13 cellular contexts compared by ENCODE assay signal in genomic region chr20:62728028-62728780, GRCh38. TPM values are rescaled to one million over a fixed set of nuclear protein-coding genes. Genes with fewer than 3 reads are reported as not detected.
DNase-seq lines count a peak whose midpoint lies in the region; ATAC-seq and TF ChIP-seq lines count a peak whose summit lies in the region.
"Had no signal": no experiment of that assay in that cellular context is flagged by ENCODE, and none has a peak within 500 bp of the region (broad histone marks: within the 10 kb centered on the region; RNA-seq: fewer than 3 reads in every experiment).

No MANE protein-coding gene starts in this region.

- peaks cover 6% of the 10 kb centered on the region for H3K4me1 Mint-ChIP-seq in activated naive CD8-positive, alpha-beta T cell (ENCODE audit: low read depth)
- H3K4me1 Mint-ChIP-seq in activated naive CD8-positive, alpha-beta T cell treated with anti-CD3 and anti-CD28 coated beads for 36 hours = peaks cover 7% of the 10 kb centered on the region

- H3K36me3 Mint-ChIP-seq in activated naive CD8-positive, alpha-beta T cell = no peaks in the 10 kb centered on the region
- H3K36me3 Mint-ChIP-seq in activated naive CD8-positive, alpha-beta T cell treated with anti-CD3 and anti-CD28 coated beads for 36 hours = no peaks in the 10 kb centered on the region

- H3K27me3 ChIP-seq in upper lobe of right lung = peaks cover 23% of the 10 kb centered on the region

- H3K4me1 ChIP-seq in upper lobe of right lung = peaks cover 6% of the 10 kb centered on the region
- H3K4me1 ChIP-seq: psoas muscle had no signal

- no peaks in the 10 kb centered on the region for H3K9me3 ChIP-seq in upper lobe of right lung
- H3K9me3 ChIP-seq: psoas muscle, thoracic aorta had no signal

- no peak for DNase-seq in activated naive CD8-positive, alpha-beta T cell treated with anti-CD3 and anti-CD28 coated beads for 36 hours
- DNase-seq in SIG-M5 (lab: John Stamatoyannopoulos, UW) = peak; percentile 77
- peak; percentile 17 for DNase-seq in left cardiac atrium
- no peak for DNase-seq in upper lobe of right lung
- no peak for DNase-seq in NCI-H2107 treated with DMSO at 0.1 percent for 48 hours (lab: John Stamatoyannopoulos, UW; ENCODE audit: unreplicated experiment)
- no peak for DNase-seq in mucosa of gallbladder (ENCODE audit: low spot score)
- DNase-seq: activated CD4-positive, CD25-positive, alpha-beta regulatory T cell; NCI-H1930 had no signal

- H3K27ac Mint-ChIP-seq in activated naive CD8-positive, alpha-beta T cell = no peak overlapping the region
- H3K27ac Mint-ChIP-seq in activated naive CD8-positive, alpha-beta T cell treated with anti-CD3 and anti-CD28 coated beads for 36 hours = no peak overlapping the region

- no peak overlapping the region for H3K27ac ChIP-seq in upper lobe of right lung
- H3K27ac ChIP-seq: psoas muscle, thoracic aorta had no signal

- intact Hi-C loops in left cardiac atrium (cut with DNase I) = no loop called here
- intact Hi-C loops in upper lobe of right lung (cut with DNase I) = no loop called here

- no peak for TF ChIP-seq CTCF in upper lobe of right lung (IDR thresholded peaks at IDR 0.05)

- peak overlapping the region; percentile 38 for H3K4me3 Mint-ChIP-seq in activated naive CD8-positive, alpha-beta T cell
- H3K4me3 Mint-ChIP-seq in activated naive CD8-positive, alpha-beta T cell treated with anti-CD3 and anti-CD28 coated beads for 36 hours = no peak overlapping the region

- ATAC-seq in left cardiac atrium = peak in 1 of 2 donors; percentile 53
- ATAC-seq in upper lobe of right lung = peak; percentile 61
- no peak for ATAC-seq in HG03025 (IDR thresholded peaks at IDR 0.05; ENCODE audit: low FRiP score, unreplicated experiment)
- ATAC-seq: psoas muscle had no signal

- H3K4me3 ChIP-seq in upper lobe of right lung = no peak overlapping the region
- H3K4me3 ChIP-seq: lung, psoas muscle, thoracic aorta had no signal

- H3K9me3 Mint-ChIP-seq in activated naive CD8-positive, alpha-beta T cell (ENCODE audit: low read depth) = no peaks in the 10 kb centered on the region
- no peaks in the 10 kb centered on the region for H3K9me3 Mint-ChIP-seq in activated naive CD8-positive, alpha-beta T cell treated with anti-CD3 and anti-CD28 coated beads for 36 hours

- H3K36me3 ChIP-seq in upper lobe of right lung = no peaks in the 10 kb centered on the region
- H3K36me3 ChIP-seq: thoracic aorta had no signal

- no peaks in the 10 kb centered on the region for H3K27me3 Mint-ChIP-seq in activated naive CD8-positive, alpha-beta T cell
- no peaks in the 10 kb centered on the region for H3K27me3 Mint-ChIP-seq in activated naive CD8-positive, alpha-beta T cell treated with anti-CD3 and anti-CD28 coated beads for 36 hours

RNA-seq across cellular contexts. Expression of gene NTSR1, which starts 19.6 kb away (rescaled TPM):
- total RNA-seq in activated naive CD8-positive, alpha-beta T cell treated with anti-CD3 and anti-CD28 coated beads for 36 hours = not detected
- total RNA-seq in left cardiac atrium (not detected), upper lobe of right lung (0.09 TPM), mucosa of gallbladder (0.40 TPM)
- total RNA-seq: thoracic aorta had no signal

Comparison
In these comparisons a context has a peak if more than half of its experiments do, and no peak if none do; other contexts are left out.
1. DNase-seq: peak in SIG-M5 (single experiment) and left cardiac atrium (single experiment); none in activated naive CD8-positive, alpha-beta T cell treated with anti-CD3 and anti-CD28 coated beads for 36 hours (single experiment), upper lobe of right lung (single experiment), NCI-H2107 treated with DMSO at 0.1 percent for 48 hours (single experiment) and mucosa of gallbladder (single experiment).